ENCODE assay signal across 19 cellular contexts in genomic region chr13:74073231-74073630, GRCh38.
DNase-seq lines count a peak whose midpoint lies in the region; ATAC-seq, FAIRE-seq and TF ChIP-seq lines count a peak whose summit lies in the region.
"Had no signal": no experiment of that assay in that cellular context is flagged by ENCODE, and none has a peak within 500 bp of the region (broad histone marks: within the 10 kb centered on the region; RNA-seq: fewer than 3 reads in every experiment).

No MANE protein-coding gene starts in this region.

- no peaks in the 10 kb centered on the region for H3K9me2 ChIP-seq in OCI-LY1 (ENCODE audit: low read depth, low read length)
- no peaks in the 10 kb centered on the region for H3K9me2 ChIP-seq in GM23338 (ENCODE audit: insufficient read depth)

- H3K4me3 ChIP-seq in OCI-LY1 (ENCODE audit: low read depth, low read length, poor library complexity, severe bottlenecking), result no peak overlapping the region
- no peak overlapping the region for H3K4me3 ChIP-seq in endothelial cell of umbilical vein (replicated peaks in 1 of 3; ENCODE audit: insufficient read depth in 1 of 3, low read depth in 1 of 3, low read length in 3 of 3)
- no peak overlapping the region for H3K4me3 ChIP-seq in GM23338
- H3K4me3 ChIP-seq: A549 had no signal

- no peak for TF ChIP-seq CTCF in OCI-LY1 (IDR thresholded peaks at IDR 0.05; ENCODE audit: low read length)
- no peak for TF ChIP-seq CTCF in endothelial cell of umbilical vein (IDR thresholded peaks at IDR 0.05; ENCODE audit: extremely low read depth in 1 of 2, insufficient read depth in 1 of 2, low read depth in 1 of 2, low read length in 2 of 2)
- TF ChIP-seq CTCF in GM23338 (conservative IDR thresholded peaks at IDR 0.05; ENCODE audit: low read depth in 2 of 2), result no peak

- H3K9me3 ChIP-seq in OCI-LY1 (ENCODE audit: low read length) (no peaks in the 10 kb centered on the region), endothelial cell of umbilical vein (replicated peaks; ENCODE audit: control insufficient read depth, insufficient read depth, low read length) (no peaks in the 10 kb centered on the region)
- H3K9me3 ChIP-seq: A549 had no signal

- H3K9ac ChIP-seq in OCI-LY1 (ENCODE audit: low read length), result no peak overlapping the region
- H3K9ac ChIP-seq in endothelial cell of umbilical vein (replicated peaks; ENCODE audit: extremely low read depth, insufficient read depth, low read length), result no peak overlapping the region

- H3F3A ChIP-seq in OCI-LY1 (ENCODE audit: insufficient read depth, low read length) (no peaks in the 10 kb centered on the region), GM23338 (replicated peaks; ENCODE audit: low read depth) (no peaks in the 10 kb centered on the region)

- no peaks in the 10 kb centered on the region for H3K27me3 ChIP-seq in OCI-LY1 (ENCODE audit: insufficient read depth, low read length)
- no peaks in the 10 kb centered on the region for H3K27me3 ChIP-seq in endothelial cell of umbilical vein (ENCODE audit: control insufficient read depth in 2 of 2, insufficient read depth in 2 of 2, low read length in 2 of 2)
- no peaks in the 10 kb centered on the region for H3K27me3 ChIP-seq in GM23338 (ENCODE audit: insufficient read depth)

- DNase-seq in left ventricle myocardium superior, result no peak
- no peak for DNase-seq in cardiac septum (ENCODE audit: low spot score)
- DNase-seq in endothelial cell of umbilical vein (ENCODE audit: low read depth, low spot score), result peak; percentile 46
- DNase-seq in sciatic nerve (ENCODE audit: low spot score), result no peak
- DNase-seq in GM23338 (ENCODE audit: low spot score), result no peak
- DNase-seq: H7; NCI-H1105; NCI-H2107; NCI-H510A; NCI-H748 treated with DMSO at 0.1 percent for 48 hours; NK-92 treated with Interleukin-12 subunit alpha and Interleukin-12 subunit beta, amount 100 ng/mL, for 24 hours; SIG-M5 had no signal

- dilution Hi-C loops in endothelial cell of umbilical vein (cut with MboI; ENCODE audit: extremely low pct_ligation_motif_present, low sequenced_read_pairs), result no loop called here

- H3K79me2 ChIP-seq in OCI-LY1 (ENCODE audit: insufficient read depth, low read length), result peaks cover 10% of the 10 kb centered on the region; the same call in 1 of the 2 replicates
- H3K79me2 ChIP-seq in endothelial cell of umbilical vein (ENCODE audit: control insufficient read depth, insufficient read depth, low read length), result peaks cover 39% of the 10 kb centered on the region
- H3K79me2 ChIP-seq in GM23338 (replicated peaks; ENCODE audit: insufficient read depth), result peaks cover 13% of the 10 kb centered on the region

- peaks cover 26% of the 10 kb centered on the region for H3K4me1 Mint-ChIP-seq in GM23338

- no peaks in the 10 kb centered on the region for H3K36me3 Mint-ChIP-seq in GM23338 (ENCODE audit: low read depth)

- peak; percentile 59 for FAIRE-seq in endothelial cell of umbilical vein (lab: Jason Lieb, UNC)
- FAIRE-seq: A549, D721Med, GM12892, GM18507 had no signal

- CTCF ChIA-PET in endothelial cell of umbilical vein (lab: Charles Lee), result interaction anchor here (2.2 kb wide), 1 partner anchor 213 kb away, joined by 6 read pairs; no protein-coding TSS in a partner anchor

- POLR2A ChIA-PET in endothelial cell of umbilical vein (lab: Charles Lee), result no interaction called here

- H3K4me3 Mint-ChIP-seq in GM23338, result no peak overlapping the region

- H3K27me3 Mint-ChIP-seq in GM23338 (ENCODE audit: insufficient read depth, low read depth, poor library complexity), result no peaks in the 10 kb centered on the region

- H3K36me3 ChIP-seq in OCI-LY1 (ENCODE audit: insufficient read depth, low read length) (peaks cover 6% of the 10 kb centered on the region), endothelial cell of umbilical vein (ENCODE audit: control insufficient read depth in 2 of 2, extremely low read depth in 1 of 2, insufficient read depth in 2 of 2, low read length in 2 of 2) (no peaks in the 10 kb centered on the region), GM23338 (ENCODE audit: insufficient read depth) (no peaks in the 10 kb centered on the region)

- BruUV-seq in endothelial cell of umbilical vein (replicated peaks; lab: Mats Ljungman, UMichigan), result no TSS peak

- H3K27ac ChIP-seq in OCI-LY1 (ENCODE audit: low read depth, low read length, poor library complexity, severe bottlenecking) (peak overlapping the region; percentile 34), endothelial cell of umbilical vein (ENCODE audit: insufficient read depth, low read depth, low read length) (peak overlapping the region; percentile 75), GM23338 (ENCODE audit: low read depth) (no peak overlapping the region)
- H3K27ac ChIP-seq: A549 had no signal

- H2AFZ ChIP-seq in OCI-LY1 (ENCODE audit: low read length) (no peak overlapping the region), endothelial cell of umbilical vein (ENCODE audit: low read depth, low read length) (no peak overlapping the region), GM23338 (no peak overlapping the region)

- no peaks in the 10 kb centered on the region for H4K20me1 ChIP-seq in OCI-LY1 (ENCODE audit: insufficient read depth, low read length)
- no peaks in the 10 kb centered on the region for H4K20me1 ChIP-seq in endothelial cell of umbilical vein (replicated peaks; ENCODE audit: control insufficient read depth, extremely low read depth, insufficient read depth, low read length)
- no peaks in the 10 kb centered on the region for H4K20me1 ChIP-seq in GM23338 (replicated peaks; ENCODE audit: insufficient read depth)

- H3K4me1 ChIP-seq in OCI-LY1 (ENCODE audit: insufficient read depth, low read length, severe bottlenecking) (peaks cover 79% of the 10 kb centered on the region), endothelial cell of umbilical vein (ENCODE audit: control insufficient read depth, extremely low read depth, insufficient read depth, low read length) (peaks cover 34% of the 10 kb centered on the region), GM23338 (ENCODE audit: insufficient read depth) (0 out of 2 replicates have a peak, but pooled peaks cover 4% of the 10 kb centered on the region)
- H3K4me1 ChIP-seq: A549 had no signal

- ATAC-seq in left ventricle myocardium superior, result peak; percentile 19
- peak; percentile 67 for ATAC-seq in sciatic nerve
- ATAC-seq in GM21423 (IDR thresholded peaks at IDR 0.05; ENCODE audit: unreplicated experiment), result no peak
- ATAC-seq in GM23338, result no peak
- ATAC-seq in GM21367 (IDR thresholded peaks at IDR 0.05; ENCODE audit: unreplicated experiment), result no peak
- ATAC-seq: A549 had no signal

- H3K9me1 ChIP-seq in endothelial cell of umbilical vein (replicated peaks; ENCODE audit: control insufficient read depth, extremely low read depth, insufficient read depth, low read length), result no peaks in the 10 kb centered on the region

- H3K27ac Mint-ChIP-seq in GM23338, result no peak overlapping the region

- TF ChIP-seq POLR2A in endothelial cell of umbilical vein (IDR thresholded peaks at IDR 0.05; ENCODE audit: low read depth, low read length), result no peak

- H3K9me3 Mint-ChIP-seq in GM23338, result no peaks in the 10 kb centered on the region

- H3K4me2 ChIP-seq in OCI-LY1 (ENCODE audit: low read length) (no peak overlapping the region), endothelial cell of umbilical vein (ENCODE audit: insufficient read depth, low read length) (peak overlapping the region; percentile 50), GM23338 (no peak overlapping the region)
- H3K4me2 ChIP-seq: A549 had no signal

- intact Hi-C loops in left ventricle myocardium superior (cut with micrococcal nuclease), result no loop called here
- intact Hi-C loops in cardiac septum (cut with DNase I), result no loop called here
- intact Hi-C loops in endothelial cell of umbilical vein (cut with micrococcal nuclease), result loop anchor here (5.0 kb wide), 1 partner anchor 44 kb away; no protein-coding TSS in a partner anchor
- intact Hi-C loops in sciatic nerve (cut with DNase I), result no loop called here

TF ChIP-seq in endothelial cell of umbilical vein, 7 proteins besides CTCF, POLR2A, EP300 and RAD21:
- TF ChIP-seq FOS (IDR thresholded peaks at IDR 0.05; ENCODE audit: borderline replicate concordance, insufficient read depth, low read length), result no peak
- no peak for TF ChIP-seq MYC (IDR thresholded peaks at IDR 0.05; ENCODE audit: low read depth, low read length)
- TF ChIP-seq EZH2 (IDR thresholded peaks at IDR 0.05; ENCODE audit: borderline replicate concordance, low read depth, low read length, severe bottlenecking), result no peak
- TF ChIP-seq MAX (IDR thresholded peaks at IDR 0.05; ENCODE audit: insufficient read depth, insufficient read length), result no peak
- no peak for TF ChIP-seq POLR2AphosphoS5 (IDR thresholded peaks at IDR 0.05; ENCODE audit: insufficient read depth, low read depth, low read length)
- no peak for TF ChIP-seq JUN (IDR thresholded peaks at IDR 0.05; ENCODE audit: borderline replicate concordance, insufficient read depth, insufficient read length, low read depth)
- TF ChIP-seq GATA2 (IDR thresholded peaks at IDR 0.05; ENCODE audit: insufficient read depth, insufficient read length, low read depth, low read length), result no peak
TF ChIP-seq in endothelial cell of umbilical vein: peak in this region for 0.

TF ChIP-seq in GM23338, 12 proteins besides CTCF, POLR2A, EP300 and RAD21:
- no peak for TF ChIP-seq POLR2AphosphoS5 (IDR thresholded peaks at IDR 0.05; ENCODE audit: low read depth)
- no peak for TF ChIP-seq ZNF114 (CRISPR knock-in tag; IDR thresholded peaks at IDR 0.05)
- no peak for TF ChIP-seq NANOG (IDR thresholded peaks at IDR 0.05; ENCODE audit: borderline replicate concordance)
- no peak for TF ChIP-seq EZH2 (IDR thresholded peaks at IDR 0.05; ENCODE audit: low read depth, unreplicated experiment)
- no peak for TF ChIP-seq CREB1 (CRISPR knock-in tag; IDR thresholded peaks at IDR 0.05; ENCODE audit: low read depth)
- no peak for TF ChIP-seq ETS1 (IDR thresholded peaks at IDR 0.05)
- TF ChIP-seq STAT1 (IDR thresholded peaks at IDR 0.05; ENCODE audit: unreplicated experiment), result no peak

Comparison
In these comparisons a context has a peak if more than half of its experiments do, and no peak if none do; other contexts are left out.
1. ATAC-seq: peak in left ventricle myocardium superior (single experiment) and sciatic nerve (single experiment); none in GM21423 (single experiment), GM23338 (single experiment) and GM21367 (single experiment).